ENCODE assay signal across 11 cellular contexts in the genomic region with DNA sequence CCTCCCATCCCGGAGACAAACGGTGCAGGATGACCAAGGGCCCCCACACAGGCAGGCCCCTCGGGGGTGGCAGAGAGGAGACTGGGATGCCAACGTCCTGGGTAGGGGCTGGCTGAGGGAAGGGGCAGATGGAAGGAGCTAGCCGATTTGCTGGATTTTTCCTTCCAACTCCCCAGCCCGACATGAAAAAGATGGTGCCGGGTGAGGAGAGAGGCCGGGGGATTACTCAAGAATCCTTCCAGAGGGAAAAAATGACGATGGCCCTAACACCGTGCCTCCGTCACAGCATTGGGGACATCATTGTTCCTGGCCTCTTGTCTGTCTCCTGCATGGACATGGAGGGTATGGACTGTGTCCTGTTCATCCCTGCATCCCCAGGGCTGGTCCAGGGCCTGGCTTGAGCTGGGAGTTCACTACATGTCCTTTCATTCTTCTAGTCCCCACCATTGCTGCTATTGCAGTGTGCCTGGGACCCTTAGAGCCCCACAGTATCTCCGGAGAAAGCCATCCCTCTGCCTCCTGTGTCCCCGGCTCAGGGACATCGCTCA.
A peak's percentile ranks its signal among the peaks of the same experiment; 100 is the strongest.
DNase-seq lines count a peak whose midpoint lies in the region; ATAC-seq and TF ChIP-seq lines count a peak whose summit lies in the region.
"Had no signal": no experiment of that assay in that cellular context is flagged by ENCODE, and none has a peak within 500 bp of the region (broad histone marks: within the 10 kb centered on the region; RNA-seq: fewer than 3 reads in every experiment).

No MANE protein-coding gene starts in this region.

- no peak for DNase-seq in activated T-cell treated with anti-CD3 and anti-CD28 coated beads, Interleukin-2, amount 50 U/mL, for 4 hours
- no peak for DNase-seq in activated T-cell treated with anti-CD3 and anti-CD28 coated beads, Interleukin-2, amount 50 U/mL, for 1 hour
- DNase-seq in IMR-90 (no peak), sciatic nerve (ENCODE audit: low spot score) (no peak), NCI-H510A treated with DMSO at 0.1 percent for 48 hours (lab: John Stamatoyannopoulos, UW) (no peak)
- no peak for DNase-seq in T-helper 2 cell treated with Interferon-gamma antibody and Interleukin-4, amounts not matched to agents 5 μg/mL and 100 μg/mL, for 36 hours (ENCODE audit: low spot score)

- dilution Hi-C loops in IMR-90 (cut with HindIII; ENCODE audit: low sequenced_read_pairs, unreplicated experiment): no loop called here

- peak overlapping the region; percentile 86 for H2AFZ ChIP-seq in IMR-90 (replicated peaks; ENCODE audit: low read length, poor library complexity)

- no peak overlapping the region for H3K4me2 ChIP-seq in IMR-90 (ENCODE audit: low read depth, low read length)

- no peaks in the 10 kb centered on the region for H3K4me1 ChIP-seq in IMR-90 (ENCODE audit: control insufficient read depth, insufficient read depth, low read length)

- TF ChIP-seq POLR2A in IMR-90 (IDR thresholded peaks at IDR 0.05; ENCODE audit: low read depth, low read length): no peak

- H3K9me3 Mint-ChIP-seq in activated T-cell treated with anti-CD3 and anti-CD28 coated beads, Interleukin-2, amount 50 U/mL, for 4 hours: peaks cover 5% of the 10 kb centered on the region
- H3K9me3 Mint-ChIP-seq in T-helper 2 cell treated with Interferon-gamma antibody and Interleukin-4, amounts not matched to agents 5 μg/mL and 100 μg/mL, for 36 hours: peaks cover 6% of the 10 kb centered on the region

- no peak overlapping the region for H2BK5ac ChIP-seq in IMR-90 (ENCODE audit: low read depth, low read length, poor library complexity, severe bottlenecking)

- intact Hi-C loops in IMR-90 (cut with micrococcal nuclease) (loop anchor here (1.0 to 5.0 kb wide), 5 partner anchors 82 to 283 kb away; no protein-coding TSS in a partner anchor), sciatic nerve (cut with DNase I) (loop anchor here (2.0 to 5.0 kb wide), 3 partner anchors 102 to 286 kb away; no protein-coding TSS in a partner anchor)

- H3K4ac ChIP-seq in IMR-90 (ENCODE audit: low read depth, low read length): no peak overlapping the region

- no peak overlapping the region for H2BK15ac ChIP-seq in IMR-90 (ENCODE audit: low read depth, low read length)

- H2AK9ac ChIP-seq in IMR-90 (replicated peaks; ENCODE audit: low read depth, low read length, poor library complexity): no peak overlapping the region

- H2AK5ac ChIP-seq in IMR-90 (ENCODE audit: low read depth, low read length): no peak overlapping the region

- no peaks in the 10 kb centered on the region for H3K9me3 ChIP-seq in IMR-90 (ENCODE audit: control insufficient read depth, insufficient read depth, low read length)

- H3K9me1 ChIP-seq in IMR-90 (ENCODE audit: insufficient read depth, low read length): no peaks in the 10 kb centered on the region

- H3K27me3 Mint-ChIP-seq in activated T-cell treated with anti-CD3 and anti-CD28 coated beads, Interleukin-2, amount 50 U/mL, for 4 hours (ENCODE audit: low read depth): no peaks in the 10 kb centered on the region
- peaks cover 8% of the 10 kb centered on the region for H3K27me3 Mint-ChIP-seq in T-helper 2 cell treated with Interferon-gamma antibody and Interleukin-4, amounts not matched to agents 5 μg/mL and 100 μg/mL, for 36 hours (ENCODE audit: low read depth)

- no peak overlapping the region for H3K4me3 ChIP-seq in IMR-90 (ENCODE audit: insufficient read depth, low read depth, low read length)
- H3K4me3 ChIP-seq: spleen had no signal

- no peaks in the 10 kb centered on the region for H3K36me3 ChIP-seq in IMR-90 (ENCODE audit: control insufficient read depth, insufficient read depth, low read length)

- BruUV-seq in IMR-90 (replicated peaks; lab: Mats Ljungman, UMichigan): no TSS peak

- POLR2A ChIA-PET in IMR-90 (lab: Charles Lee; ENCODE audit: unreplicated experiment): interaction anchor here (1.0 kb wide), 1 partner anchor 209 kb away, joined by 6 read pairs; no protein-coding TSS in a partner anchor

- H4K20me1 ChIP-seq in IMR-90 (ENCODE audit: insufficient read depth, low read length): no peaks in the 10 kb centered on the region; the same call in 1 of the 2 replicates

- whole genome bisulfite sequencing in IMR-90 (ENCODE audit: extremely low coverage in 2 of 2, insufficient read length in 1 of 2), 2 experiments: 15% methylated on average over 4 of the region's 14 CpGs; no CpG with 5 or more reads in 1 of the 2 experiments

- peaks cover 15% of the 10 kb centered on the region for H3K4me1 Mint-ChIP-seq in activated T-cell treated with anti-CD3 and anti-CD28 coated beads, Interleukin-2, amount 50 U/mL, for 4 hours (ENCODE audit: low read depth)
- peaks cover 10% of the 10 kb centered on the region for H3K4me1 Mint-ChIP-seq in T-helper 2 cell treated with Interferon-gamma antibody and Interleukin-4, amounts not matched to agents 5 μg/mL and 100 μg/mL, for 36 hours (ENCODE audit: low read depth)

- peak overlapping the region; percentile 39; the same call in 1 of the 2 replicates for H3K14ac ChIP-seq in IMR-90 (replicated peaks; ENCODE audit: low read depth, low read length)

- no peak overlapping the region for H3K18ac ChIP-seq in IMR-90 (ENCODE audit: low read depth, low read length)

- TF ChIP-seq CTCF in IMR-90 (conservative IDR thresholded peaks at IDR 0.05; ENCODE audit: low read depth, low read length): no peak

- no peak overlapping the region for H3K56ac ChIP-seq in IMR-90 (ENCODE audit: extremely low read depth, insufficient read depth, low read length)

- peak; percentile 7 to 9 for ATAC-seq in activated T-cell treated with anti-CD3 and anti-CD28 coated beads, Interleukin-2, amount 50 U/mL, for 4 hours
- ATAC-seq in IMR-90 (ENCODE audit: low read depth) (peak; percentile 47), esophagus mucosa (peak; percentile 6), sciatic nerve (peak; percentile 42), HG02763 (IDR thresholded peaks at IDR 0.05; ENCODE audit: unreplicated experiment) (no peak)

- H3K23ac ChIP-seq in IMR-90 (ENCODE audit: low read depth, low read length): no peak overlapping the region

- H3K27ac Mint-ChIP-seq in T-helper 2 cell treated with Interferon-gamma antibody and Interleukin-4, amounts not matched to agents 5 μg/mL and 100 μg/mL, for 36 hours: no peak overlapping the region
- H3K27ac Mint-ChIP-seq: dendritic cell treated with granulocyte-macrophage colony-stimulating factor and Interleukin-4, amounts not matched to agents 40 ng/mL and 50 ng/mL, for 4 days; nephron progenitor cell had no signal

- no peak for TF ChIP-seq RAD21 in IMR-90 (IDR thresholded peaks at IDR 0.05; ENCODE audit: low read length)

- peak overlapping the region; percentile 43; the same call in 1 of the 2 replicates for H4K5ac ChIP-seq in IMR-90 (ENCODE audit: low read depth, low read length)

- peak overlapping the region; percentile 45 for H3K9ac ChIP-seq in IMR-90 (ENCODE audit: low read depth, low read length)

- no peak overlapping the region for H3K4me3 Mint-ChIP-seq in activated T-cell treated with anti-CD3 and anti-CD28 coated beads, Interleukin-2, amount 50 U/mL, for 4 hours
- H3K4me3 Mint-ChIP-seq in T-helper 2 cell treated with Interferon-gamma antibody and Interleukin-4, amounts not matched to agents 5 μg/mL and 100 μg/mL, for 36 hours: no peak overlapping the region
- H3K4me3 Mint-ChIP-seq: dendritic cell treated with granulocyte-macrophage colony-stimulating factor and Interleukin-4, amounts not matched to agents 40 ng/mL and 50 ng/mL, for 4 days; nephron progenitor cell had no signal

- in situ Hi-C loops in IMR-90 (cut with MboI; ENCODE audit: low sequenced_read_pairs): loop anchor here (5.0 kb wide), 1 partner anchor 282 kb away; a partner anchor contains a TSS

- H3K36me3 Mint-ChIP-seq in activated T-cell treated with anti-CD3 and anti-CD28 coated beads, Interleukin-2, amount 50 U/mL, for 4 hours (ENCODE audit: insufficient read depth): no peaks in the 10 kb centered on the region
- H3K36me3 Mint-ChIP-seq in T-helper 2 cell treated with Interferon-gamma antibody and Interleukin-4, amounts not matched to agents 5 μg/mL and 100 μg/mL, for 36 hours (ENCODE audit: low read depth): peaks cover 3% of the 10 kb centered on the region

- no peaks in the 10 kb centered on the region for H3K79me1 ChIP-seq in IMR-90 (ENCODE audit: low read depth in 1 of 2, low read length in 2 of 2)

- no peak overlapping the region for H2BK120ac ChIP-seq in IMR-90 (ENCODE audit: low read depth, low read length)

- CTCF ChIA-PET in IMR-90 (lab: Yijun Ruan, JAX): interaction anchor here (0.6 to 2.8 kb wide), 15 partner anchors 8 to 1122 kb away, joined by 3 to 16 read pairs (median 4); a partner anchor contains a TSS

- H3K27ac ChIP-seq in IMR-90 (ENCODE audit: insufficient read depth, low read length): no peak overlapping the region
- H3K27ac ChIP-seq: spleen had no signal

- H3K27me3 ChIP-seq in IMR-90 (ENCODE audit: control insufficient read depth, insufficient read depth, low read length): no peaks in the 10 kb centered on the region
- H3K27me3 ChIP-seq: spleen had no signal

- no peak overlapping the region for H4K91ac ChIP-seq in IMR-90 (ENCODE audit: insufficient read depth, low read depth, low read length)

- H4K8ac ChIP-seq in IMR-90 (ENCODE audit: low read depth in 2 of 2, low read length in 2 of 2): peak overlapping the region in 1 of 2 experiments; percentile 72; a peak in 1 of 4 replicates

- no peak overlapping the region for H2BK20ac ChIP-seq in IMR-90 (ENCODE audit: low read depth, low read length)

TF ChIP-seq in IMR-90, 13 proteins besides CTCF, POLR2A, EP300 and RAD21 (continues in another document):
- TF ChIP-seq, protein P1, sequence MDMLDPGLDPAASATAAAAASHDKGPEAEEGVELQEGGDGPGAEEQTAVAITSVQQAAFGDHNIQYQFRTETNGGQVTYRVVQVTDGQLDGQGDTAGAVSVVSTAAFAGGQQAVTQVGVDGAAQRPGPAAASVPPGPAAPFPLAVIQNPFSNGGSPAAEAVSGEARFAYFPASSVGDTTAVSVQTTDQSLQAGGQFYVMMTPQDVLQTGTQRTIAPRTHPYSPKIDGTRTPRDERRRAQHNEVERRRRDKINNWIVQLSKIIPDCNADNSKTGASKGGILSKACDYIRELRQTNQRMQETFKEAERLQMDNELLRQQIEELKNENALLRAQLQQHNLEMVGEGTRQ (IDR thresholded peaks at IDR 0.05; ENCODE audit: low read depth, low read length): no peak
- TF ChIP-seq SMC3 (IDR thresholded peaks at IDR 0.05; ENCODE audit: low read depth, low read length) (no peak), RFX5 (IDR thresholded peaks at IDR 0.05; ENCODE audit: low read depth, low read length) (no peak), FOS (IDR thresholded peaks at IDR 0.05; ENCODE audit: low read depth, low read length) (no peak)
- TF ChIP-seq, protein P2, sequence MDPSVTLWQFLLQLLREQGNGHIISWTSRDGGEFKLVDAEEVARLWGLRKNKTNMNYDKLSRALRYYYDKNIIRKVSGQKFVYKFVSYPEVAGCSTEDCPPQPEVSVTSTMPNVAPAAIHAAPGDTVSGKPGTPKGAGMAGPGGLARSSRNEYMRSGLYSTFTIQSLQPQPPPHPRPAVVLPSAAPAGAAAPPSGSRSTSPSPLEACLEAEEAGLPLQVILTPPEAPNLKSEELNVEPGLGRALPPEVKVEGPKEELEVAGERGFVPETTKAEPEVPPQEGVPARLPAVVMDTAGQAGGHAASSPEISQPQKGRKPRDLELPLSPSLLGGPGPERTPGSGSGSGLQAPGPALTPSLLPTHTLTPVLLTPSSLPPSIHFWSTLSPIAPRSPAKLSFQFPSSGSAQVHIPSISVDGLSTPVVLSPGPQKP (IDR thresholded peaks at IDR 0.05; ENCODE audit: borderline replicate concordance, low read depth, low read length): no peak
